13 cellular contexts compared by ENCODE assay signal in genomic region chrX:13283968-13284914, GRCh38. TPM values are rescaled to one million over a fixed set of nuclear protein-coding genes. Genes with fewer than 3 reads are reported as not detected.
DNase-seq lines count a peak whose midpoint lies in the region; ATAC-seq, FAIRE-seq and TF ChIP-seq lines count a peak whose summit lies in the region.
"Had no signal": no experiment of that assay in that cellular context is flagged by ENCODE, and none has a peak within 500 bp of the region (broad histone marks: within the 10 kb centered on the region; RNA-seq: fewer than 3 reads in every experiment).

No MANE protein-coding gene starts in this region.

- H3K9me1 ChIP-seq in K562 (ENCODE audit: control insufficient read depth, insufficient read depth, low read length) (no peaks in the 10 kb centered on the region), keratinocyte (ENCODE audit: control insufficient read depth, extremely low read depth, insufficient read depth, low read length) (no peaks in the 10 kb centered on the region)

- H3K4me3 Mint-ChIP-seq in naive thymus-derived CD4-positive, alpha-beta T cell: no peak overlapping the region
- H3K4me3 Mint-ChIP-seq: activated naive CD8-positive, alpha-beta T cell had no signal

- H3K27me3 Mint-ChIP-seq in naive thymus-derived CD4-positive, alpha-beta T cell: no peaks in the 10 kb centered on the region
- H3K27me3 Mint-ChIP-seq: activated naive CD8-positive, alpha-beta T cell had no signal

- H3K9ac ChIP-seq in K562 (ENCODE audit: insufficient read depth in 1 of 2, low read depth in 2 of 2, low read length in 2 of 2) (no peak overlapping the region), keratinocyte (ENCODE audit: control insufficient read depth, extremely low read depth, insufficient read depth, low read length) (no peak overlapping the region)

- FAIRE-seq in K562 (lab: Jason Lieb, UNC) (no peak), keratinocyte (lab: Jason Lieb, UNC) (peak; percentile 62)
- FAIRE-seq: TTC549 had no signal

- POLR2A ChIA-PET in K562 (lab: Yijun Ruan, JAX): no interaction called here
- POLR2A ChIA-PET in naive thymus-derived CD4-positive, alpha-beta T cell (lab: Charles Lee): no interaction called here

- no peak overlapping the region for H3K27ac Mint-ChIP-seq in naive thymus-derived CD4-positive, alpha-beta T cell
- H3K27ac Mint-ChIP-seq: activated naive CD8-positive, alpha-beta T cell had no signal

- TF ChIP-seq EP300 in K562 (IDR thresholded peaks at IDR 0.05; ENCODE audit: low read length): no peak

- H3K36me3 Mint-ChIP-seq in naive thymus-derived CD4-positive, alpha-beta T cell: peaks cover 0 to 14% (median 0%) of the 10 kb centered on the region in 5 donors

- H3K9me3 Mint-ChIP-seq in naive thymus-derived CD4-positive, alpha-beta T cell: peaks cover 0 to 18% (median 8%) of the 10 kb centered on the region in 11 donors

- no peaks in the 10 kb centered on the region for H3K79me2 ChIP-seq in ACC112 (ENCODE audit: control insufficient read depth, insufficient read depth, low read length, unreplicated experiment)
- no peaks in the 10 kb centered on the region for H3K79me2 ChIP-seq in K562 (ENCODE audit: control insufficient read depth, insufficient read depth, low read length)
- no peaks in the 10 kb centered on the region for H3K79me2 ChIP-seq in keratinocyte (ENCODE audit: control insufficient read depth, insufficient read depth, low read length)

- no peaks in the 10 kb centered on the region for H4K20me1 ChIP-seq in K562 (replicated peaks; ENCODE audit: control insufficient read depth, insufficient read depth, low read length)
- H4K20me1 ChIP-seq in keratinocyte (ENCODE audit: control insufficient read depth, extremely low read depth, insufficient read depth, low read length): no peaks in the 10 kb centered on the region

- H3K9me3 ChIP-seq in K562 (replicated peaks; ENCODE audit: control insufficient read depth, insufficient read depth, low read depth, low read length) (peaks cover 3% of the 10 kb centered on the region; the same call in 1 of the 2 replicates), keratinocyte (ENCODE audit: control insufficient read depth, low read depth, low read length) (peaks cover 6% of the 10 kb centered on the region), right cardiac atrium (ENCODE audit: control insufficient read depth, low read length) (no peaks in the 10 kb centered on the region)
- H3K9me3 ChIP-seq in naive thymus-derived CD4-positive, alpha-beta T cell (ENCODE audit: control insufficient read depth in 2 of 3, low read length in 3 of 3): peaks cover 0 to 10% (median 0%) of the 10 kb centered on the region in 3 experiments

- H3K4me1 ChIP-seq in ACC112 (ENCODE audit: control insufficient read depth, insufficient read depth, low read length, unreplicated experiment) (peaks cover 52% of the 10 kb centered on the region), K562 (replicated peaks in 1 of 2; ENCODE audit: control insufficient read depth in 2 of 2, insufficient read depth in 2 of 2, low read length in 2 of 2) (peaks cover 8 to 36% of the 10 kb centered on the region in 2 experiments; a peak in 4 of 5 replicates), keratinocyte (ENCODE audit: control insufficient read depth, extremely low read depth, insufficient read depth, low read length) (peaks cover 17% of the 10 kb centered on the region), right cardiac atrium (ENCODE audit: control insufficient read depth, insufficient read depth, low read length) (no peaks in the 10 kb centered on the region)
- no peaks in the 10 kb centered on the region for H3K4me1 ChIP-seq in naive thymus-derived CD4-positive, alpha-beta T cell (ENCODE audit: control insufficient read depth in 2 of 2, insufficient read depth in 2 of 2, low read length in 2 of 2)

- peaks cover 0 to 7% (median 0%) of the 10 kb centered on the region in 7 donors for H3K4me1 Mint-ChIP-seq in naive thymus-derived CD4-positive, alpha-beta T cell

- dilution Hi-C loops in keratinocyte (cut with MboI; ENCODE audit: extremely low pct_ligation_motif_present, low sequenced_read_pairs): no loop called here

- peak overlapping the region; percentile 30; the same call in 1 of the 2 replicates for H3K4me2 ChIP-seq in K562 (ENCODE audit: insufficient read depth, low read length)
- H3K4me2 ChIP-seq in keratinocyte (ENCODE audit: control insufficient read depth, extremely low read depth, insufficient read depth, low read depth, low read length): no peak overlapping the region

- no peaks in the 10 kb centered on the region for H3K27me3 ChIP-seq in ACC112 (ENCODE audit: insufficient read depth, low read length)
- no peaks in the 10 kb centered on the region for H3K27me3 ChIP-seq in K562 (ENCODE audit: control insufficient read depth in 2 of 2, insufficient read depth in 2 of 2, low read length in 2 of 2)
- H3K27me3 ChIP-seq in keratinocyte (ENCODE audit: control insufficient read depth, extremely low read depth, insufficient read depth, low read length): no peaks in the 10 kb centered on the region
- H3K27me3 ChIP-seq in right cardiac atrium (ENCODE audit: control insufficient read depth, insufficient read depth): no peaks in the 10 kb centered on the region
- no peaks in the 10 kb centered on the region for H3K27me3 ChIP-seq in naive thymus-derived CD4-positive, alpha-beta T cell (ENCODE audit: control insufficient read depth in 2 of 2, insufficient read depth in 2 of 2, low read length in 2 of 2)

- TF ChIP-seq CTCF in K562 (IDR thresholded peaks at IDR 0.05 in 2 of 3, conservative IDR thresholded peaks at IDR 0.05 in 1 of 3; ENCODE audit: insufficient read depth in 2 of 3, low read depth in 1 of 3, low read length in 3 of 3) (no peak), keratinocyte (optimal IDR thresholded peaks at IDR 0.05 in 1 of 3, IDR thresholded peaks at IDR 0.05 in 1 of 3, conservative IDR thresholded peaks at IDR 0.05 in 1 of 3; ENCODE audit: extremely low read depth in 1 of 3, insufficient read depth in 2 of 3, low read length in 3 of 3) (no peak)

- 43% methylated on average over 1 of the region's 2 CpGs for WGBS in K562 (ENCODE audit: insufficient coverage, low coverage, missing lambda C conversion rate)
- 76% methylated on average over 2 of the region's 2 CpGs for WGBS in right cardiac atrium

- no peak for TF ChIP-seq RAD21 in K562 (CRISPR knock-in tag; conservative IDR thresholded peaks at IDR 0.05 in 1 of 2, IDR thresholded peaks at IDR 0.05 in 1 of 2)

- ATAC-seq in K562 (no peak; the same call in 2 of the 3 replicates), right cardiac atrium (no peak)
- no peak for ATAC-seq in naive thymus-derived CD4-positive, alpha-beta T cell

- no TSS peak for BruUV-seq in K562 (replicated peaks; lab: Mats Ljungman, UMichigan)

- H2AFZ ChIP-seq in ACC112 (ENCODE audit: low read length, unreplicated experiment) (no peak overlapping the region), K562 (ENCODE audit: low read depth, low read length) (no peak overlapping the region; the same call in 1 of the 2 replicates), keratinocyte (ENCODE audit: control insufficient read depth, low read length) (no peak overlapping the region)

- H3K4me3 ChIP-seq in ACC112 (ENCODE audit: low read depth, low read length) (no peak overlapping the region), K562 (no peak overlapping the region), keratinocyte (ENCODE audit: control insufficient read depth in 2 of 3, extremely low read depth in 1 of 3, insufficient read depth in 2 of 3, low read depth in 1 of 3, low read length in 3 of 3) (no peak overlapping the region), right cardiac atrium (ENCODE audit: low read length) (no peak overlapping the region)
- no peak overlapping the region for H3K4me3 ChIP-seq in naive thymus-derived CD4-positive, alpha-beta T cell (ENCODE audit: low read length)

- H3K27ac ChIP-seq in ACC112 (ENCODE audit: low read depth, low read length) (peak overlapping the region; percentile 83), K562 (ENCODE audit: extremely low read depth, low read depth, low read length) (peak overlapping the region; percentile 49; the same call in 2 of the 3 replicates), keratinocyte (ENCODE audit: control insufficient read depth, insufficient read depth, low read length) (no peak overlapping the region), right cardiac atrium (ENCODE audit: low read length) (no peak overlapping the region), substantia nigra (ENCODE audit: low read depth, low read length, poor library complexity, severe bottlenecking) (no peak overlapping the region)
- H3K27ac ChIP-seq in naive thymus-derived CD4-positive, alpha-beta T cell (ENCODE audit: low read depth, low read length): no peak overlapping the region
- H3K27ac ChIP-seq: C4-2B had no signal

- in situ Hi-C loops in K562 (cut with MboI): no loop called here

- peak; percentile 50 for DNase-seq in HS-5 (ENCODE audit: low read depth)
- no peak for DNase-seq in K562 (ENCODE audit: extremely low read depth in 1 of 4, low spot score in 3 of 4)
- DNase-seq in keratinocyte (ENCODE audit: low read depth, low spot score): no peak
- no peak for DNase-seq in right cardiac atrium
- no peak for DNase-seq in substantia nigra (lab: John Stamatoyannopoulos, UW)
- DNase-seq in naive thymus-derived CD4-positive, alpha-beta T cell: no peak
- DNase-seq in DMS153 treated with DMSO at 0.1 percent for 48 hours (lab: John Stamatoyannopoulos, UW; ENCODE audit: unreplicated experiment): no peak
- DNase-seq: NCI-H345 had no signal

- CTCF ChIA-PET in K562 (lab: Yijun Ruan, JAX; ENCODE audit: low intra/inter-chr PET ratio): no interaction called here
- CTCF ChIA-PET in naive thymus-derived CD4-positive, alpha-beta T cell (lab: Charles Lee): no interaction called here

- H3K36me3 ChIP-seq in ACC112 (ENCODE audit: insufficient read depth, low read length) (peaks cover 3% of the 10 kb centered on the region; the same call in 1 of the 2 replicates), K562 (ENCODE audit: control insufficient read depth, insufficient read depth, low read length) (no peaks in the 10 kb centered on the region), keratinocyte (ENCODE audit: control insufficient read depth in 2 of 2, extremely low read depth in 1 of 2, insufficient read depth in 2 of 2, low read length in 2 of 2) (no peaks in the 10 kb centered on the region)
- H3K36me3 ChIP-seq in naive thymus-derived CD4-positive, alpha-beta T cell (ENCODE audit: control insufficient read depth in 2 of 3, insufficient read depth in 3 of 3, low read length in 3 of 3): no peaks in the 10 kb centered on the region

- TF ChIP-seq POLR2A in K562 (conservative IDR thresholded peaks at IDR 0.05): no peak

- intact Hi-C loops in K562 (cut with micrococcal nuclease) (loop anchor here (5.0 kb wide), 1 partner anchor 203 kb away; no protein-coding TSS in a partner anchor), right cardiac atrium (cut with DNase I) (no loop called here)
- intact Hi-C loops in naive thymus-derived CD4-positive, alpha-beta T cell (cut with micrococcal nuclease): no loop called here

RNA-seq across cellular contexts. Expression of gene ATXN3L, which starts 35.6 kb away (rescaled TPM):
- 0.21 and 0.67 TPM in 2 replicates for total RNA-seq in K562 (2011; cell fraction: chromatin; rRNA removed; ENCODE audit: low replicate concordance)
- not detected in 2 replicates for total RNA-seq in K562 (2011; cell fraction: nucleolus; rRNA removed)
- not detected in 2 replicates for total RNA-seq in K562 (2011; cell fraction: nucleoplasm; rRNA removed)
- total RNA-seq in K562 (2014; rRNA removed) (not detected in 2 replicates), K562 (2014; rRNA removed; fragmentation: Illumina TruSeq; extraction: Trizol) (not detected in 2 replicates), K562 (2015; rRNA removed; fragmentation: Illumina TruSeq; extraction: Trizol) (not detected in 2 replicates), K562 (2021) (not detected in 2 replicates), right cardiac atrium (not detected)
- polyA plus RNA-seq in K562 (2011; rRNA removed) (not detected in 2 replicates), K562 (2014; fragmentation: Illumina TruSeq; extraction: Trizol) (not detected in 2 replicates), K562 (2014; fragmentation: Nextera tagmentation; extraction: Ambion mirVana) (under 1 TPM; 0.04 to 0.31 TPM), K562 (2014; rRNA removed) (not detected in 2 replicates), keratinocyte (not detected in 3 replicates), right cardiac atrium (not detected)
- not detected in 2 replicates for polyA plus RNA-seq in K562 (2011; cell fraction: cytosol; rRNA removed)
- not detected in 2 replicates for polyA plus RNA-seq in K562 (2011; cell fraction: nucleus; rRNA removed)
- polyA plus RNA-seq in K562 (2012): 1.9 and 5.9 TPM in 2 replicates
- not detected in 2 replicates for polyA minus RNA-seq in K562 (2011; rRNA and poly(A)+ RNA removed)
- polyA minus RNA-seq in K562 (2011; cell fraction: cytosol; rRNA and poly(A)+ RNA removed): not detected in 2 replicates
- polyA minus RNA-seq in K562 (2011; cell fraction: nucleus; rRNA and poly(A)+ RNA removed): 0.27 and 0.33 TPM in 2 replicates
- polyA plus RNA-seq in keratinocyte (2011; ENCODE audit: low read depth): not detected
- not detected in 2 replicates for polyA plus RNA-seq in keratinocyte (2011; cell fraction: cytosol; rRNA removed)
- not detected in 2 replicates for polyA plus RNA-seq in keratinocyte (2011; cell fraction: nucleus; rRNA removed)
- polyA plus RNA-seq in keratinocyte (2012; ENCODE audit: low replicate concordance): not detected in 2 replicates
- not detected in 3 replicates for polyA minus RNA-seq in keratinocyte
- not detected for polyA minus RNA-seq in keratinocyte (2011; cell fraction: cytosol; rRNA and poly(A)+ RNA removed)
- polyA minus RNA-seq in keratinocyte (2011; cell fraction: nucleus; rRNA and poly(A)+ RNA removed): not detected in 2 replicates
- total RNA-seq in naive thymus-derived CD4-positive, alpha-beta T cell: not detected
- not detected for polyA plus RNA-seq in naive thymus-derived CD4-positive, alpha-beta T cell
- total RNA-seq: skeletal muscle tissue had no signal

Comparison
In these comparisons a context has a peak if more than half of its experiments do, and no peak if none do; other contexts are left out.
1. H3K27ac ChIP-seq: peak in ACC112 (single experiment) and K562 (single experiment); none in keratinocyte (single experiment), right cardiac atrium (single experiment), substantia nigra (single experiment) and naive thymus-derived CD4-positive, alpha-beta T cell (single experiment).